1 cellular context compared by ENCODE assay signal in genomic region chr11:2375964-2376551, GRCh38.
TF ChIP-seq lines count a peak whose summit lies in the region.

No MANE protein-coding gene starts in this region.

TF ChIP-seq in GM23338, 12 proteins besides CTCF, POLR2A, EP300 and RAD21 (continued from another document):
- no peak for TF ChIP-seq ZNF462 (CRISPR knock-in tag; IDR thresholded peaks at IDR 0.05)
- no peak for TF ChIP-seq NANOG (IDR thresholded peaks at IDR 0.05; ENCODE audit: borderline replicate concordance)
- no peak for TF ChIP-seq STAT1 (IDR thresholded peaks at IDR 0.05; ENCODE audit: unreplicated experiment)
- TF ChIP-seq EZH2 (IDR thresholded peaks at IDR 0.05; ENCODE audit: low read depth, unreplicated experiment), result no peak
- TF ChIP-seq JUNB (IDR thresholded peaks at IDR 0.05; ENCODE audit: unreplicated experiment), result no peak
- no peak for TF ChIP-seq ETS1 (IDR thresholded peaks at IDR 0.05)
- TF ChIP-seq ZNF331 (CRISPR knock-in tag; IDR thresholded peaks at IDR 0.05; ENCODE audit: low read depth), result no peak
- no peak for TF ChIP-seq CREB1 (CRISPR knock-in tag; IDR thresholded peaks at IDR 0.05; ENCODE audit: low read depth)
